11 cellular contexts compared by ENCODE assay signal in genomic region chr9:72871685-72872084, GRCh38.
A peak's percentile ranks its signal among the peaks of the same experiment; 100 is the strongest.
DNase-seq lines count a peak whose midpoint lies in the region; ATAC-seq, FAIRE-seq and TF ChIP-seq lines count a peak whose summit lies in the region.
"Had no signal": no experiment of that assay in that cellular context is flagged by ENCODE, and none has a peak within 500 bp of the region (broad histone marks: within the 10 kb centered on the region; RNA-seq: fewer than 3 reads in every experiment).

No MANE protein-coding gene starts in this region.

- H3K4me3 Mint-ChIP-seq in natural killer cell = no peak overlapping the region

- ATAC-seq in heart right ventricle = peak in 1 of 8 donors; percentile 29
- ATAC-seq in right cardiac atrium = no peak
- no peak for ATAC-seq in natural killer cell

- H3K9me3 Mint-ChIP-seq in natural killer cell = no peaks in the 10 kb centered on the region

- dilution Hi-C loops in keratinocyte (cut with MboI; ENCODE audit: extremely low pct_ligation_motif_present, low sequenced_read_pairs) = no loop called here

- H3K9me3 ChIP-seq in heart right ventricle (peaks cover 0 to 4% (median 0%) of the 10 kb centered on the region in 11 donors), right cardiac atrium (ENCODE audit: control insufficient read depth, low read length) (no peaks in the 10 kb centered on the region), adipocyte (ENCODE audit: control insufficient read depth, low read length) (no peaks in the 10 kb centered on the region), keratinocyte (ENCODE audit: control insufficient read depth, low read depth, low read length) (no peaks in the 10 kb centered on the region)

- no peak overlapping the region for H2AFZ ChIP-seq in keratinocyte (ENCODE audit: control insufficient read depth, low read length)

- H3K27me3 ChIP-seq in heart right ventricle (no peaks in the 10 kb centered on the region), right cardiac atrium (ENCODE audit: control insufficient read depth, insufficient read depth) (no peaks in the 10 kb centered on the region), adipocyte (replicated peaks; ENCODE audit: control insufficient read depth, insufficient read depth, low read length) (no peaks in the 10 kb centered on the region), keratinocyte (ENCODE audit: control insufficient read depth, extremely low read depth, insufficient read depth, low read length) (no peaks in the 10 kb centered on the region)

- H3K9ac ChIP-seq in adipocyte (ENCODE audit: low read length) (peak overlapping the region; percentile 16), keratinocyte (ENCODE audit: control insufficient read depth, extremely low read depth, insufficient read depth, low read length) (no peak overlapping the region)

- FAIRE-seq in keratinocyte (lab: Jason Lieb, UNC) = no peak

- H3K4me1 ChIP-seq in heart right ventricle = peaks cover 0 to 19% (median 3%) of the 10 kb centered on the region in 9 donors
- H3K4me1 ChIP-seq in right cardiac atrium (ENCODE audit: control insufficient read depth, insufficient read depth, low read length) = peaks cover 3% of the 10 kb centered on the region
- H3K4me1 ChIP-seq in adipocyte (ENCODE audit: control insufficient read depth, insufficient read depth, low read length) = peaks cover 42% of the 10 kb centered on the region
- H3K4me1 ChIP-seq in keratinocyte (ENCODE audit: control insufficient read depth, extremely low read depth, insufficient read depth, low read length) = no peaks in the 10 kb centered on the region

- H3K27ac ChIP-seq in heart right ventricle = no peak overlapping the region
- H3K27ac ChIP-seq in right cardiac atrium (ENCODE audit: low read length) = no peak overlapping the region
- no peak overlapping the region for H3K27ac ChIP-seq in keratinocyte (ENCODE audit: control insufficient read depth, insufficient read depth, low read length)
- H3K27ac ChIP-seq: HL-60 had no signal

- peaks cover 6 to 21% of the 10 kb centered on the region in 2 donors for H3K27me3 Mint-ChIP-seq in natural killer cell (ENCODE audit: low read depth in 2 of 2)

- no peak overlapping the region for H3K27ac Mint-ChIP-seq in natural killer cell

- H3K4me3 ChIP-seq in heart right ventricle (peak overlapping the region in 3 of 10 donors; percentile 19 to 22 (median 21)), right cardiac atrium (ENCODE audit: low read length) (no peak overlapping the region), adipocyte (ENCODE audit: low read length) (peak overlapping the region; percentile 16), keratinocyte (ENCODE audit: control insufficient read depth in 2 of 3, extremely low read depth in 1 of 3, insufficient read depth in 2 of 3, low read depth in 1 of 3, low read length in 3 of 3) (no peak overlapping the region)
- H3K4me3 ChIP-seq: lung had no signal

- H3K9me1 ChIP-seq in keratinocyte (ENCODE audit: control insufficient read depth, extremely low read depth, insufficient read depth, low read length) = no peaks in the 10 kb centered on the region

- H3K36me3 Mint-ChIP-seq in natural killer cell = no peaks in the 10 kb centered on the region

- H3K79me2 ChIP-seq in keratinocyte (ENCODE audit: control insufficient read depth, insufficient read depth, low read length) = no peaks in the 10 kb centered on the region

- no peak overlapping the region for H3K4me2 ChIP-seq in keratinocyte (ENCODE audit: control insufficient read depth, extremely low read depth, insufficient read depth, low read depth, low read length)

- H3K36me3 ChIP-seq in heart right ventricle (no peaks in the 10 kb centered on the region), adipocyte (ENCODE audit: control insufficient read depth, insufficient read depth, low read length, severe bottlenecking) (no peaks in the 10 kb centered on the region), keratinocyte (ENCODE audit: control insufficient read depth in 2 of 2, extremely low read depth in 1 of 2, insufficient read depth in 2 of 2, low read length in 2 of 2) (no peaks in the 10 kb centered on the region)

- H3K4me1 Mint-ChIP-seq in natural killer cell = peaks cover 0 to under 1% of the 10 kb centered on the region in 2 donors

- no peaks in the 10 kb centered on the region for H4K20me1 ChIP-seq in keratinocyte (ENCODE audit: control insufficient read depth, extremely low read depth, insufficient read depth, low read length)

- DNase-seq in heart right ventricle (no peak), right cardiac atrium (no peak), adipocyte (ENCODE audit: low read depth) (peak; percentile 72), keratinocyte (ENCODE audit: low read depth, low spot score) (no peak), natural killer cell (no peak), NCI-H146 treated with DMSO at 0.1 percent for 48 hours (lab: John Stamatoyannopoulos, UW; ENCODE audit: unreplicated experiment) (no peak), NCI-H345 treated with DMSO at 0.1 percent for 48 hours (lab: John Stamatoyannopoulos, UW; ENCODE audit: unreplicated experiment) (no peak)
- DNase-seq in activated naive CD4-positive, alpha-beta T cell treated with anti-CD3 and anti-CD28 coated beads, Interleukin-2, amount 50 U/mL, for 16 hours = no peak
- DNase-seq: activated CD4-positive, alpha-beta T cell treated with anti-CD3 and anti-CD28 coated beads, Interleukin-2, amount 50 U/mL, for 4 hours had no signal

- intact Hi-C loops in heart right ventricle (cut with DNase I) (loop anchor here in 9 of 10 donors (1.0 to 5.0 kb wide), 7 partner anchors 151 to 311 kb away; no protein-coding TSS in a partner anchor), right cardiac atrium (cut with DNase I) (loop anchor here in 1 of 4 donors (5.0 kb wide), 1 partner anchor 156 kb away; no protein-coding TSS in a partner anchor), natural killer cell (cut with micrococcal nuclease) (loop anchor here (1.0 to 5.0 kb wide), 2 partner anchors 12 to 211 kb away; no protein-coding TSS in a partner anchor)

- peak; percentile 13 to 69 (median 49) for TF ChIP-seq CTCF in heart right ventricle (IDR thresholded peaks at IDR 0.05)
- peak in 2 of 3 experiments; percentile 19 to 21 for TF ChIP-seq CTCF in keratinocyte (optimal IDR thresholded peaks at IDR 0.05 in 1 of 3, IDR thresholded peaks at IDR 0.05 in 1 of 3, conservative IDR thresholded peaks at IDR 0.05 in 1 of 3; ENCODE audit: extremely low read depth in 1 of 3, insufficient read depth in 2 of 3, low read length in 3 of 3)
- TF ChIP-seq CTCF in natural killer cell (IDR thresholded peaks at IDR 0.05) = no peak

- 37 to 54% methylated on average over 3 of the region's 3 CpGs for WGBS in heart right ventricle, 2 donors
- WGBS in right cardiac atrium = 41% methylated on average over 3 of the region's 3 CpGs
